ENCODE assay signal across 15 cellular contexts in genomic region chr5:158462349-158463114, GRCh38.
"Had no signal": no experiment of that assay in that cellular context is flagged by ENCODE, and none has a peak within 500 bp of the region (broad histone marks: within the 10 kb centered on the region; RNA-seq: fewer than 3 reads in every experiment).

No MANE protein-coding gene starts in this region.

- ATAC-seq: esophagus mucosa had no signal

- H3K27ac ChIP-seq: adrenal gland, colonic mucosa, parathyroid adenoma had no signal

- DNase-seq: activated CD4-positive, CD25-positive, alpha-beta regulatory T cell treated with anti-CD3 and anti-CD28 coated beads, Interleukin-2, amount 50 U/mL, for 72 hours; activated naive CD4-positive, alpha-beta T cell; activated T-cell treated with anti-CD3 and anti-CD28 coated beads for 4 hours; adrenal gland; central memory CD4-positive, alpha-beta T cell; colonic mucosa; glutamatergic neuron; naive B cell; small intestine; stimulated activated CD4-positive, alpha-beta T cell treated with anti-CD3 and anti-CD28 coated beads, Interleukin-4, amount 100 ng/mL, for 24 hours; stimulated activated naive CD4-positive, alpha-beta T cell; trophoblast cell had no signal

- H3K9me3 ChIP-seq: adrenal gland, colonic mucosa had no signal

- H3K27me3 ChIP-seq: adrenal gland, colonic mucosa had no signal

- H3K4me1 ChIP-seq: colonic mucosa, parathyroid adenoma had no signal

- H3K4me3 ChIP-seq: adrenal gland, colonic mucosa, lung had no signal

- H3K36me3 ChIP-seq: adrenal gland, colonic mucosa had no signal

- H3K9ac ChIP-seq: parathyroid adenoma had no signal
